In genomic region chr11:2130881-2131352, GRCh38 we compare ENCODE assay signal across 1 cellular context.
A peak's percentile ranks its signal among the peaks of the same experiment; 100 is the strongest.
TF ChIP-seq lines count a peak whose summit lies in the region.

No MANE protein-coding gene starts in this region.

TF ChIP-seq in HepG2, 621 proteins besides CTCF, POLR2A, EP300 and RAD21 (continued from another document):
- TF ChIP-seq, protein P1, sequence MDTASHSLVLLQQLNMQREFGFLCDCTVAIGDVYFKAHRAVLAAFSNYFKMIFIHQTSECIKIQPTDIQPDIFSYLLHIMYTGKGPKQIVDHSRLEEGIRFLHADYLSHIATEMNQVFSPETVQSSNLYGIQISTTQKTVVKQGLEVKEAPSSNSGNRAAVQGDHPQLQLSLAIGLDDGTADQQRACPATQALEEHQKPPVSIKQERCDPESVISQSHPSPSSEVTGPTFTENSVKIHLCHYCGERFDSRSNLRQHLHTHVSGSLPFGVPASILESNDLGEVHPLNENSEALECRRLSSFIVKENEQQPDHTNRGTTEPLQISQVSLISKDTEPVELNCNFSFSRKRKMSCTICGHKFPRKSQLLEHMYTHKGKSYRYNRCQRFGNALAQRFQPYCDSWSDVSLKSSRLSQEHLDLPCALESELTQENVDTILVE (CRISPR knock-in tag; IDR thresholded peaks at IDR 0.05): no peak
- TF ChIP-seq, protein P2, sequence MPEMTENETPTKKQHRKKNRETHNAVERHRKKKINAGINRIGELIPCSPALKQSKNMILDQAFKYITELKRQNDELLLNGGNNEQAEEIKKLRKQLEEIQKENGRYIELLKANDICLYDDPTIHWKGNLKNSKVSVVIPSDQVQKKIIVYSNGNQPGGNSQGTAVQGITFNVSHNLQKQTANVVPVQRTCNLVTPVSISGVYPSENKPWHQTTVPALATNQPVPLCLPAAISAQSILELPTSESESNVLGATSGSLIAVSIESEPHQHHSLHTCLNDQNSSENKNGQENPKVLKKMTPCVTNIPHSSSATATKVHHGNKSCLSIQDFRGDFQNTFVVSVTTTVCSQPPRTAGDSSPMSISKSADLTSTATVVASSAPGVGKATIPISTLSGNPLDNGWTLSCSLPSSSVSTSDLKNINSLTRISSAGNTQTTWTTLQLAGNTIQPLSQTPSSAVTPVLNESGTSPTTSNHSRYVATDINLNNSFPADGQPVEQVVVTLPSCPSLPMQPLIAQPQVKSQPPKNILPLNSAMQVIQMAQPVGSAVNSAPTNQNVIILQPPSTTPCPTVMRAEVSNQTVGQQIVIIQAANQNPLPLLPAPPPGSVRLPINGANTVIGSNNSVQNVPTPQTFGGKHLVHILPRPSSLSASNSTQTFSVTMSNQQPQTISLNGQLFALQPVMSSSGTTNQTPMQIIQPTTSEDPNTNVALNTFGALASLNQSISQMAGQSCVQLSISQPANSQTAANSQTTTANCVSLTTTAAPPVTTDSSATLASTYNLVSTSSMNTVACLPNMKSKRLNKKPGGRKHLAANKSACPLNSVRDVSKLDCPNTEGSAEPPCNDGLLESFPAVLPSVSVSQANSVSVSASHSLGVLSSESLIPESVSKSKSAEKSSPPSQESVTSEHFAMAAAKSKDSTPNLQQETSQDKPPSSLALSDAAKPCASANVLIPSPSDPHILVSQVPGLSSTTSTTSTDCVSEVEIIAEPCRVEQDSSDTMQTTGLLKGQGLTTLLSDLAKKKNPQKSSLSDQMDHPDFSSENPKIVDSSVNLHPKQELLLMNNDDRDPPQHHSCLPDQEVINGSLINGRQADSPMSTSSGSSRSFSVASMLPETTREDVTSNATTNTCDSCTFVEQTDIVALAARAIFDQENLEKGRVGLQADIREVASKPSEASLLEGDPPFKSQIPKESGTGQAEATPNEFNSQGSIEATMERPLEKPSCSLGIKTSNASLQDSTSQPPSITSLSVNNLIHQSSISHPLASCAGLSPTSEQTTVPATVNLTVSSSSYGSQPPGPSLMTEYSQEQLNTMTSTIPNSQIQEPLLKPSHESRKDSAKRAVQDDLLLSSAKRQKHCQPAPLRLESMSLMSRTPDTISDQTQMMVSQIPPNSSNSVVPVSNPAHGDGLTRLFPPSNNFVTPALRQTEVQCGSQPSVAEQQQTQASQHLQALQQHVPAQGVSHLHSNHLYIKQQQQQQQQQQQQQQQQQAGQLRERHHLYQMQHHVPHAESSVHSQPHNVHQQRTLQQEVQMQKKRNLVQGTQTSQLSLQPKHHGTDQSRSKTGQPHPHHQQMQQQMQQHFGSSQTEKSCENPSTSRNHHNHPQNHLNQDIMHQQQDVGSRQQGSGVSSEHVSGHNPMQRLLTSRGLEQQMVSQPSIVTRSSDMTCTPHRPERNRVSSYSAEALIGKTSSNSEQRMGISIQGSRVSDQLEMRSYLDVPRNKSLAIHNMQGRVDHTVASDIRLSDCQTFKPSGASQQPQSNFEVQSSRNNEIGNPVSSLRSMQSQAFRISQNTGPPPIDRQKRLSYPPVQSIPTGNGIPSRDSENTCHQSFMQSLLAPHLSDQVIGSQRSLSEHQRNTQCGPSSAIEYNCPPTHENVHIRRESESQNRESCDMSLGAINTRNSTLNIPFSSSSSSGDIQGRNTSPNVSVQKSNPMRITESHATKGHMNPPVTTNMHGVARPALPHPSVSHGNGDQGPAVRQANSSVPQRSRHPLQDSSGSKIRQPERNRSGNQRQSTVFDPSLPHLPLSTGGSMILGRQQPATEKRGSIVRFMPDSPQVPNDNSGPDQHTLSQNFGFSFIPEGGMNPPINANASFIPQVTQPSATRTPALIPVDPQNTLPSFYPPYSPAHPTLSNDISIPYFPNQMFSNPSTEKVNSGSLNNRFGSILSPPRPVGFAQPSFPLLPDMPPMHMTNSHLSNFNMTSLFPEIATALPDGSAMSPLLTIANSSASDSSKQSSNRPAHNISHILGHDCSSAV (CRISPR knock-in tag; IDR thresholded peaks at IDR 0.05; ENCODE audit: borderline replicate concordance): 0 out of 2 replicates have a peak, but pooled peaks have one; percentile 56
- TF ChIP-seq HNRNPLL (IDR thresholded peaks at IDR 0.05; ENCODE audit: low read depth, low read length, poor library complexity, severe bottlenecking) (no peak), ARID2 (CRISPR knock-in tag; IDR thresholded peaks at IDR 0.05; ENCODE audit: borderline replicate concordance) (no peak), BCL6 (CRISPR knock-in tag; IDR thresholded peaks at IDR 0.05) (no peak), SMARCC2 (IDR thresholded peaks at IDR 0.05) (no peak), PCBP1 (IDR thresholded peaks at IDR 0.05; ENCODE audit: borderline replicate concordance, low read depth, low read length) (no peak), ZSCAN31 (CRISPR knock-in tag; IDR thresholded peaks at IDR 0.05; ENCODE audit: low read depth) (no peak), THAP7 (CRISPR knock-in tag; IDR thresholded peaks at IDR 0.05) (no peak), ZNF564 (CRISPR knock-in tag; IDR thresholded peaks at IDR 0.05) (no peak), ZGPAT (CRISPR knock-in tag; IDR thresholded peaks at IDR 0.05) (peak; percentile 21; the same call in 1 of the 2 replicates), KMT2A (CRISPR knock-in tag; IDR thresholded peaks at IDR 0.05) (no peak), SYNCRIP (IDR thresholded peaks at IDR 0.05; ENCODE audit: insufficient read depth, low read depth, low read length) (no peak), RAD51 (IDR thresholded peaks at IDR 0.05; ENCODE audit: borderline replicate concordance) (no peak), BRF2 (CRISPR knock-in tag; IDR thresholded peaks at IDR 0.05) (no peak), TEAD2 (CRISPR knock-in tag; IDR thresholded peaks at IDR 0.05) (no peak), SMARCE1 (IDR thresholded peaks at IDR 0.05; ENCODE audit: borderline replicate concordance) (no peak), ARNT (IDR thresholded peaks at IDR 0.05) (no peak), ZNF354B (CRISPR knock-in tag; IDR thresholded peaks at IDR 0.05) (no peak), ZFP36L2 (CRISPR knock-in tag; IDR thresholded peaks at IDR 0.05) (no peak), ZNF33B (CRISPR knock-in tag; IDR thresholded peaks at IDR 0.05) (no peak)
- TF ChIP-seq, protein P3, sequence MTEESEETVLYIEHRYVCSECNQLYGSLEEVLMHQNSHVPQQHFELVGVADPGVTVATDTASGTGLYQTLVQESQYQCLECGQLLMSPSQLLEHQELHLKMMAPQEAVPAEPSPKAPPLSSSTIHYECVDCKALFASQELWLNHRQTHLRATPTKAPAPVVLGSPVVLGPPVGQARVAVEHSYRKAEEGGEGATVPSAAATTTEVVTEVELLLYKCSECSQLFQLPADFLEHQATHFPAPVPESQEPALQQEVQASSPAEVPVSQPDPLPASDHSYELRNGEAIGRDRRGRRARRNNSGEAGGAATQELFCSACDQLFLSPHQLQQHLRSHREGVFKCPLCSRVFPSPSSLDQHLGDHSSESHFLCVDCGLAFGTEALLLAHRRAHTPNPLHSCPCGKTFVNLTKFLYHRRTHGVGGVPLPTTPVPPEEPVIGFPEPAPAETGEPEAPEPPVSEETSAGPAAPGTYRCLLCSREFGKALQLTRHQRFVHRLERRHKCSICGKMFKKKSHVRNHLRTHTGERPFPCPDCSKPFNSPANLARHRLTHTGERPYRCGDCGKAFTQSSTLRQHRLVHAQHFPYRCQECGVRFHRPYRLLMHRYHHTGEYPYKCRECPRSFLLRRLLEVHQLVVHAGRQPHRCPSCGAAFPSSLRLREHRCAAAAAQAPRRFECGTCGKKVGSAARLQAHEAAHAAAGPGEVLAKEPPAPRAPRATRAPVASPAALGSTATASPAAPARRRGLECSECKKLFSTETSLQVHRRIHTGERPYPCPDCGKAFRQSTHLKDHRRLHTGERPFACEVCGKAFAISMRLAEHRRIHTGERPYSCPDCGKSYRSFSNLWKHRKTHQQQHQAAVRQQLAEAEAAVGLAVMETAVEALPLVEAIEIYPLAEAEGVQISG (CRISPR knock-in tag; IDR thresholded peaks at IDR 0.05): no peak
- TF ChIP-seq, protein P4, sequence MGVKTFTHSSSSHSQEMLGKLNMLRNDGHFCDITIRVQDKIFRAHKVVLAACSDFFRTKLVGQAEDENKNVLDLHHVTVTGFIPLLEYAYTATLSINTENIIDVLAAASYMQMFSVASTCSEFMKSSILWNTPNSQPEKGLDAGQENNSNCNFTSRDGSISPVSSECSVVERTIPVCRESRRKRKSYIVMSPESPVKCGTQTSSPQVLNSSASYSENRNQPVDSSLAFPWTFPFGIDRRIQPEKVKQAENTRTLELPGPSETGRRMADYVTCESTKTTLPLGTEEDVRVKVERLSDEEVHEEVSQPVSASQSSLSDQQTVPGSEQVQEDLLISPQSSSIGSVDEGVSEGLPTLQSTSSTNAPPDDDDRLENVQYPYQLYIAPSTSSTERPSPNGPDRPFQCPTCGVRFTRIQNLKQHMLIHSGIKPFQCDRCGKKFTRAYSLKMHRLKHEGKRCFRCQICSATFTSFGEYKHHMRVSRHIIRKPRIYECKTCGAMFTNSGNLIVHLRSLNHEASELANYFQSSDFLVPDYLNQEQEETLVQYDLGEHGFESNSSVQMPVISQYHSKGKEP (CRISPR knock-in tag; IDR thresholded peaks at IDR 0.05): no peak
